Comparison of ENCODE assay signal across 10 cellular contexts in the genomic region with DNA sequence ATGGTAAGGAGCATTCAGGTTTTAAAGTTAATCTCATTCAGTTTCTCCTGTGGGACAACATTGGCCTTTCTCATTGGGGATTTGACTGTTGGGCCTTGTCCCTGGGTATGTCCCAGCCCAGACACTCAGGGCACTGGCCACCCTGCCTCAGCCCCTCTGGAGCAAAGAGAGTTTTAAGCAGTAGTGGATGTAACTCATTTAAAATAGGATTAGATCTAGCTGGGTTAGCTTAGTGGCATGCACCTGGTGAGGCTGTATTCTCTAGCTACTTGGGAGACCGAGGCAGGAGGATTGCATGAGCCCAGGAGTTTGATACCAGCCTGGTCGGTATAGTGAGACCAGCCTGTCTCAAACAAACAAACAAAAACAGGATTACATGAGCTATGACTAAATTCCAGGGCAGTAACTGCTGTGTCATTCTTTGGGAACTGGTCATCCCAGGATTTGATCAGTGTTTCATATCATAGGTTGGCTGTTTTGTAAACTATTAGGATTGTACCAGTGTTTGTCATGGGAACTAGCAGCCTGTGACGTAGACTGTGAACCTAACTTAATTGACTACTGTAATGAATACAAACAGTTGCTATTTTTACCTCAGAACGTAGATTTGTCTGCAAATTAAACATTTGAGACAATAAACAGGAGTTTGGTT. TPM values are rescaled to one million over a fixed set of nuclear protein-coding genes. Genes with fewer than 3 reads are reported as not detected.
DNase-seq lines count a peak whose midpoint lies in the region; TF ChIP-seq lines count a peak whose summit lies in the region.
"Had no signal": no experiment of that assay in that cellular context is flagged by ENCODE, and none has a peak within 500 bp of the region (broad histone marks: within the 10 kb centered on the region; RNA-seq: fewer than 3 reads in every experiment).

No MANE protein-coding gene starts in this region.

- H3K4me1 Mint-ChIP-seq in neural progenitor cell = peaks cover 24% of the 10 kb centered on the region

- no peaks in the 10 kb centered on the region for H3K27me3 ChIP-seq in neural progenitor cell

- H4K20me1 ChIP-seq in neural progenitor cell (ENCODE audit: low read depth) = peaks cover 66% of the 10 kb centered on the region

- H3F3A ChIP-seq in neural progenitor cell (ENCODE audit: low read depth) = no peaks in the 10 kb centered on the region

- DNase-seq in Daoy (ENCODE audit: low read depth) (peak; percentile 29), NCI-H460 (ENCODE audit: extremely low read depth, low read depth) (peak; percentile 84), dedifferentiated amniotic fluid mesenchymal stem cell (ENCODE audit: extremely low spot score) (peak; percentile 88), neural progenitor cell (ENCODE audit: low spot score) (no peak), NCI-H524 treated with DMSO at 0.1 percent for 48 hours (lab: John Stamatoyannopoulos, UW) (no peak), OCI-M2 (lab: John Stamatoyannopoulos, UW; ENCODE audit: unreplicated experiment) (no peak), germinal center (ENCODE audit: low spot score) (no peak)
- no peak for DNase-seq in activated CD4-positive, alpha-beta T cell treated with anti-CD3 and anti-CD28 coated beads, Interleukin-2, amount 50 U/mL, for 1 hour
- DNase-seq: left cardiac atrium, T-helper 9 cell had no signal

- H3K9me3 ChIP-seq in neural progenitor cell (ENCODE audit: low read depth) = no peaks in the 10 kb centered on the region

- peaks cover 3% of the 10 kb centered on the region for H3K4me1 ChIP-seq in neural progenitor cell

- no peak overlapping the region for H3K4me3 ChIP-seq in neural progenitor cell

- H3K27me3 Mint-ChIP-seq in neural progenitor cell (ENCODE audit: insufficient read depth, low read depth) = peaks cover 3% of the 10 kb centered on the region

- H2AFZ ChIP-seq in neural progenitor cell (replicated peaks) = no peak overlapping the region

- H3K9me3 Mint-ChIP-seq in neural progenitor cell = no peaks in the 10 kb centered on the region

- no peak overlapping the region for H3K9ac ChIP-seq in neural progenitor cell

- no peak for TF ChIP-seq CTCF in neural progenitor cell (IDR thresholded peaks at IDR 0.05)

- no peak overlapping the region for H3K4me2 ChIP-seq in neural progenitor cell

- H3K27ac ChIP-seq in neural progenitor cell = no peak overlapping the region

- no peak overlapping the region for H3K4me3 Mint-ChIP-seq in neural progenitor cell

- H3K27ac Mint-ChIP-seq in neural progenitor cell = peak overlapping the region; percentile 36

- peaks cover 89% of the 10 kb centered on the region for H3K79me2 ChIP-seq in neural progenitor cell (ENCODE audit: low read depth)

- no peaks in the 10 kb centered on the region for H3K36me3 ChIP-seq in neural progenitor cell

- H3K36me3 Mint-ChIP-seq in neural progenitor cell = peaks cover 7% of the 10 kb centered on the region

RNA-seq across cellular contexts. Expression of a gene that starts 12.5 kb away (rescaled TPM):
- 10.1 and 11.8 TPM in 2 replicates for total RNA-seq in Daoy (2014; rRNA removed; shearing (Covaris generic))
- 15.0 and 16.7 TPM in 2 replicates for total RNA-seq in NCI-H460 (2014; rRNA removed; shearing (Covaris generic))
- polyA plus RNA-seq in NCI-H460 (2014; cell fraction: nucleus; rRNA removed) = 18.2 and 29.6 TPM in 2 replicates
- 34.2 and 35.1 TPM in 2 replicates for total RNA-seq in neural progenitor cell (ENCODE audit: low replicate concordance)

Comparison
In these comparisons a context has a peak if more than half of its experiments do, and no peak if none do; other contexts are left out.
1. DNase-seq: peak in Daoy (single experiment), NCI-H460 (single experiment) and dedifferentiated amniotic fluid mesenchymal stem cell (single experiment); none in neural progenitor cell (single experiment), NCI-H524 treated with DMSO at 0.1 percent for 48 hours (single experiment), OCI-M2 (single experiment), germinal center (single experiment) and activated CD4-positive, alpha-beta T cell treated with anti-CD3 and anti-CD28 coated beads, Interleukin-2, amount 50 U/mL, for 1 hour (single experiment).